1 cellular context compared by ENCODE assay signal in genomic region chr2:190646780-190647626, GRCh38.
TF ChIP-seq lines count a peak whose summit lies in the region.

No MANE protein-coding gene starts in this region.

TF ChIP-seq in GM23338, 12 proteins besides CTCF, POLR2A, EP300 and RAD21 (continued from another document):
- no peak for TF ChIP-seq REST (IDR thresholded peaks at IDR 0.05; ENCODE audit: unreplicated experiment)
- no peak for TF ChIP-seq ZNF331 (CRISPR knock-in tag; IDR thresholded peaks at IDR 0.05; ENCODE audit: low read depth)
- no peak for TF ChIP-seq ZNF114 (CRISPR knock-in tag; IDR thresholded peaks at IDR 0.05)
- TF ChIP-seq EZH2 (IDR thresholded peaks at IDR 0.05; ENCODE audit: low read depth, unreplicated experiment) = no peak
- no peak for TF ChIP-seq STAT1 (IDR thresholded peaks at IDR 0.05; ENCODE audit: unreplicated experiment)
- TF ChIP-seq EZH2phosphoT487 (IDR thresholded peaks at IDR 0.05; ENCODE audit: unreplicated experiment) = no peak
